Comparison of ENCODE assay signal across 26 cellular contexts in genomic region chrX:23392195-23392594, GRCh38. TPM values are rescaled to one million over a fixed set of nuclear protein-coding genes. Genes with fewer than 3 reads are reported as not detected.
"Had no signal": no experiment of that assay in that cellular context is flagged by ENCODE, and none has a peak within 500 bp of the region (broad histone marks: within the 10 kb centered on the region; RNA-seq: fewer than 3 reads in every experiment).

No MANE protein-coding gene starts in this region.

- H3K4me1 ChIP-seq: SJSA1 had no signal

- H3K4me3 Mint-ChIP-seq: IgD-negative memory B cell, T-cell had no signal

- H3K9me3 Mint-ChIP-seq: IgD-negative memory B cell, T-cell had no signal

- DNase-seq: NCI-H1092, NCI-H1105 treated with DMSO at 0.1 percent for 48 hours, NCI-H1417 treated with DMSO at 0.1 percent for 48 hours, NCI-H146, NCI-H1694 treated with DMSO at 0.1 percent for 48 hours, NCI-H1930, NCI-H2081 treated with DMSO at 0.1 percent for 48 hours, NCI-H2171, NCI-H226, NCI-H446, NCI-H510A, NCI-H524 treated with DMSO at 0.1 percent for 48 hours, NCI-H69, NCI-H774, Right ventricle myocardium superior, RPMI8226, SIG-M5, SW 1271, T-cell had no signal

- H3K4me3 ChIP-seq: K562, SJSA1, SK-N-MC had no signal

- H3K36me3 Mint-ChIP-seq: T-cell had no signal

- H3K9me3 ChIP-seq: SJSA1 had no signal

- H3K27me3 ChIP-seq: SJSA1 had no signal

- H3K4me1 Mint-ChIP-seq: IgD-negative memory B cell, T-cell had no signal

- H3K27me3 Mint-ChIP-seq: IgD-negative memory B cell had no signal

- H3K27ac Mint-ChIP-seq: IgD-negative memory B cell, T-cell had no signal

- H3K27ac ChIP-seq: SJSA1, SK-N-MC had no signal

- H3K36me3 ChIP-seq: SJSA1 had no signal

- ATAC-seq: HepG2, K562, T-cell had no signal

RNA-seq across cellular contexts. Expression of gene PTCHD1, which starts 57.5 kb away (rescaled TPM):
- total RNA-seq: HepG2, K562, LHCN-M2, MCF 10A, SJSA1 had no signal
- polyA plus RNA-seq: HepG2, IgD-negative memory B cell, K562 had no signal
